ENCODE assay signal across 23 cellular contexts in the genomic region with DNA sequence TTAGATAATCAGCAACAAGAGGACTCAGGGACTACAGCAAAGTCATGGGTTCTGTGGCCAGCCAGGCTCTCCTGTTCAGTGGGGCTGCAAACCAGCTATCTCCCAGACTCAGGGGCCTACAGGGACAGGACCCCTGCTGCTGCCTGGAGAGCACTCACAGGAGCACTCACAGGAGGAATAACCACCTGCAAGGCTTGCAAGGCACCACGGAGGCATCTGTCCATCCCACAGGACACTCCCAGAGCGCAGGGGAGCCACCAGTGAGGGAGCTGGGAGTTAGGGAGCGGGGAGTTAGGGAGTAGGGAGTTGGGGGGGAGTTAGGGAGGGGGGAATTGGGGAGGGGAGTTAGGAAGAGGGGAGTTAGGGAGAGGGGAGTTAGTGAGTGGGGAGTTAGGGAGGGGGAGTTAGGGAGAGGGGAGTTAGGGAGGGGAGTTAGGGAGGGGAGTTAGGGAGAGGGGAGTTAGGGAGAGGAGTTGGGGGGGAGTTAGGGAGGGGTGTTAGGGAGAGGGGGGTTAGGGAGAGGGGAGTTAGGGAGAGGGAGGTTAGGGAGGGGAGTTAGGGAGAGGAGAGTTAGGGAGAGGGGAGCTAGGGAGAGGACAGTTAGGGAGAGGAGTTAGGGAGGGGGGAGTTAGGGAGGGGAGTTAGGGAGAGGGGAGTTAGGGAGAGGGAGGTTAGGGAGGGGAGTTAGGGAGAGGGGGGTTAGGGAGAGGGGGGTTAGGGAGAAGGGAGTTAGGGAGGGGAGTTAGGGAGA. TPM values are rescaled to one million over a fixed set of nuclear protein-coding genes. Genes with fewer than 3 reads are reported as not detected.
A peak's percentile ranks its signal among the peaks of the same experiment; 100 is the strongest.
DNase-seq lines count a peak whose midpoint lies in the region; ATAC-seq, FAIRE-seq and TF ChIP-seq lines count a peak whose summit lies in the region.
"Had no signal": no experiment of that assay in that cellular context is flagged by ENCODE, and none has a peak within 500 bp of the region (broad histone marks: within the 10 kb centered on the region; RNA-seq: fewer than 3 reads in every experiment).

No MANE protein-coding gene starts in this region.

- intact Hi-C loops in right cardiac atrium (cut with DNase I), result no loop called here
- intact Hi-C loops in heart right ventricle (cut with DNase I), result no loop called here
- intact Hi-C loops in K562 (cut with micrococcal nuclease), result no loop called here
- intact Hi-C loops in naive thymus-derived CD4-positive, alpha-beta T cell (cut with micrococcal nuclease), result no loop called here

- H3K4me3 Mint-ChIP-seq in naive thymus-derived CD4-positive, alpha-beta T cell, result no peak overlapping the region
- H3K4me3 Mint-ChIP-seq: activated T-helper 17 cell treated with anti-CD3 and anti-CD28 coated beads, Interleukin-2, amount 50 U/mL, for 72 hours; naive B cell had no signal

- H3K36me3 Mint-ChIP-seq in naive thymus-derived CD4-positive, alpha-beta T cell, result peaks cover 0 to 13% (median 0%) of the 10 kb centered on the region in 5 donors
- H3K36me3 Mint-ChIP-seq: naive B cell had no signal

- peaks cover 26% of the 10 kb centered on the region for H4K20me1 ChIP-seq in K562 (replicated peaks; ENCODE audit: control insufficient read depth, insufficient read depth, low read length)

- H3K27ac ChIP-seq in right cardiac atrium (ENCODE audit: low read length) (no peak overlapping the region), heart right ventricle (no peak overlapping the region), K562 (ENCODE audit: extremely low read depth, low read depth, low read length) (no peak overlapping the region)
- peak overlapping the region; percentile 41 for H3K27ac ChIP-seq in naive thymus-derived CD4-positive, alpha-beta T cell (ENCODE audit: low read depth, low read length)
- H3K27ac ChIP-seq: foreskin keratinocyte, psoas muscle had no signal

- H3K9ac ChIP-seq in K562 (ENCODE audit: insufficient read depth in 1 of 2, low read depth in 2 of 2, low read length in 2 of 2), result peak overlapping the region in 1 of 2 experiments; percentile 83; a peak in 2 of 4 replicates

- peaks cover 30 to 61% (median 52%) of the 10 kb centered on the region in 7 donors for H3K4me1 Mint-ChIP-seq in naive thymus-derived CD4-positive, alpha-beta T cell

- 75% methylated on average over 3 of the region's 3 CpGs for WGBS in right cardiac atrium
- WGBS in heart right ventricle, 2 donors, result 75 to 80% methylated on average over 3 of the region's 3 CpGs
- 65% methylated on average over 2 of the region's 3 CpGs for WGBS in K562 (ENCODE audit: insufficient coverage, low coverage, missing lambda C conversion rate)

- H3K9me3 ChIP-seq in right cardiac atrium (ENCODE audit: control insufficient read depth, low read length) (no peaks in the 10 kb centered on the region), heart right ventricle (no peaks in the 10 kb centered on the region), K562 (replicated peaks; ENCODE audit: control insufficient read depth, insufficient read depth, low read depth, low read length) (no peaks in the 10 kb centered on the region)
- H3K9me3 ChIP-seq in naive thymus-derived CD4-positive, alpha-beta T cell (ENCODE audit: control insufficient read depth in 2 of 3, low read length in 3 of 3), result no peaks in the 10 kb centered on the region
- H3K9me3 ChIP-seq: MG63, psoas muscle had no signal

- in situ Hi-C loops in K562 (cut with MboI) (no loop called here), KBM-7 (cut with MboI; ENCODE audit: low pct_unique_long_range_greater_than_20kb, low sequenced_read_pairs) (no loop called here)

- DNase-seq in right cardiac atrium (peak in 2 of 3 donors; percentile 19 to 38), heart right ventricle (no peak), K562 (ENCODE audit: extremely low read depth in 1 of 4, low spot score in 3 of 4) (peak in 1 of 4 experiments; percentile 7), NCI-H748 treated with DMSO at 0.1 percent for 48 hours (lab: John Stamatoyannopoulos, UW) (no peak), NCI-H2081 (lab: John Stamatoyannopoulos, UW) (no peak), KBM-7 (no peak)
- no peak for DNase-seq in naive thymus-derived CD4-positive, alpha-beta T cell
- DNase-seq: activated CD4-positive, alpha-beta T cell treated with anti-CD3 and anti-CD28 coated beads, Interleukin-2, amount 50 U/mL, for 48 hours; Calu3; foreskin keratinocyte; MG63; naive B cell; NCI-H187; NCI-H524 treated with DMSO at 0.1 percent for 48 hours; OCI-M1; psoas muscle had no signal

- H3K4me2 ChIP-seq in K562 (ENCODE audit: insufficient read depth, low read length), result no peak overlapping the region

- no peak for ATAC-seq in right cardiac atrium
- ATAC-seq in heart right ventricle, result no peak
- no peak for ATAC-seq in K562
- ATAC-seq in naive thymus-derived CD4-positive, alpha-beta T cell, result no peak
- ATAC-seq in GM21390 (IDR thresholded peaks at IDR 0.05; ENCODE audit: unreplicated experiment), result no peak
- ATAC-seq: activated T-helper 17 cell treated with anti-CD3 and anti-CD28 coated beads, Interleukin-2, amount 50 U/mL, for 72 hours; foreskin keratinocyte; GM12878; psoas muscle had no signal

- POLR2A ChIA-PET in K562 (lab: Yijun Ruan, JAX), result interaction anchor here (1.0 kb wide), 1 partner anchor 42 kb away, joined by 3 read pairs; no protein-coding TSS in a partner anchor
- POLR2A ChIA-PET in naive thymus-derived CD4-positive, alpha-beta T cell (lab: Charles Lee), result no interaction called here

- no peak overlapping the region for H2AFZ ChIP-seq in K562 (ENCODE audit: low read depth, low read length)

- peaks cover 0 to 39% (median 0%) of the 10 kb centered on the region in 9 donors for H3K36me3 ChIP-seq in heart right ventricle
- peaks cover 37% of the 10 kb centered on the region; the same call in 2 of the 3 replicates for H3K36me3 ChIP-seq in K562 (ENCODE audit: control insufficient read depth, insufficient read depth, low read length)
- H3K36me3 ChIP-seq in naive thymus-derived CD4-positive, alpha-beta T cell (ENCODE audit: control insufficient read depth in 2 of 3, insufficient read depth in 3 of 3, low read length in 3 of 3), result peaks cover 0 to 37% (median 0%) of the 10 kb centered on the region in 3 experiments

- H3K9me1 ChIP-seq in K562 (ENCODE audit: control insufficient read depth, insufficient read depth, low read length), result peaks cover 11% of the 10 kb centered on the region

- peak overlapping the region in 5 of 9 donors; percentile 33 to 80 (median 56) for H3K27ac Mint-ChIP-seq in naive thymus-derived CD4-positive, alpha-beta T cell
- H3K27ac Mint-ChIP-seq: activated T-helper 17 cell treated with anti-CD3 and anti-CD28 coated beads, Interleukin-2, amount 50 U/mL, for 72 hours; naive B cell had no signal

- H3K27me3 ChIP-seq in right cardiac atrium (ENCODE audit: control insufficient read depth, insufficient read depth) (no peaks in the 10 kb centered on the region), heart right ventricle (no peaks in the 10 kb centered on the region), K562 (ENCODE audit: control insufficient read depth in 2 of 2, insufficient read depth in 2 of 2, low read length in 2 of 2) (no peaks in the 10 kb centered on the region)
- H3K27me3 ChIP-seq in naive thymus-derived CD4-positive, alpha-beta T cell (ENCODE audit: control insufficient read depth in 2 of 2, insufficient read depth in 2 of 2, low read length in 2 of 2), result no peaks in the 10 kb centered on the region
- H3K27me3 ChIP-seq: foreskin keratinocyte, MG63 had no signal

- H3K27me3 Mint-ChIP-seq in naive thymus-derived CD4-positive, alpha-beta T cell, result peaks cover 0 to 3% (median 0%) of the 10 kb centered on the region in 5 donors
- H3K27me3 Mint-ChIP-seq: activated T-helper 17 cell treated with anti-CD3 and anti-CD28 coated beads, Interleukin-2, amount 50 U/mL, for 72 hours; naive B cell had no signal

- TF ChIP-seq POLR2A in K562 (conservative IDR thresholded peaks at IDR 0.05), result no peak

- TF ChIP-seq RAD21 in K562 (CRISPR knock-in tag; conservative IDR thresholded peaks at IDR 0.05 in 1 of 2, IDR thresholded peaks at IDR 0.05 in 1 of 2), result no peak

- TF ChIP-seq EP300 in K562 (IDR thresholded peaks at IDR 0.05; ENCODE audit: low read length), result no peak

- no peak for FAIRE-seq in K562 (lab: Jason Lieb, UNC)
- FAIRE-seq: endothelial cell of umbilical vein, G401.6, GM12878, H54, HTR-8/SVneo had no signal

- H3K79me2 ChIP-seq in K562 (ENCODE audit: control insufficient read depth, insufficient read depth, low read length), result peaks cover 67% of the 10 kb centered on the region

- CTCF ChIA-PET in K562 (lab: Yijun Ruan, JAX; ENCODE audit: low intra/inter-chr PET ratio), result no interaction called here
- CTCF ChIA-PET in naive thymus-derived CD4-positive, alpha-beta T cell (lab: Charles Lee), result no interaction called here

- no peak overlapping the region for H3K4me3 ChIP-seq in right cardiac atrium (ENCODE audit: low read length)
- H3K4me3 ChIP-seq in heart right ventricle, result no peak overlapping the region
- H3K4me3 ChIP-seq in K562, result no peak overlapping the region
- no peak overlapping the region for H3K4me3 ChIP-seq in naive thymus-derived CD4-positive, alpha-beta T cell (ENCODE audit: low read length)
- H3K4me3 ChIP-seq: GM12878, MG63, psoas muscle had no signal

- no peaks in the 10 kb centered on the region for H3K9me3 Mint-ChIP-seq in naive thymus-derived CD4-positive, alpha-beta T cell
- H3K9me3 Mint-ChIP-seq: activated T-helper 17 cell treated with anti-CD3 and anti-CD28 coated beads, Interleukin-2, amount 50 U/mL, for 72 hours; naive B cell had no signal

- H3K4me1 ChIP-seq in right cardiac atrium (ENCODE audit: control insufficient read depth, insufficient read depth, low read length) (peaks cover 21% of the 10 kb centered on the region), heart right ventricle (peaks cover 7 to 44% (median 37%) of the 10 kb centered on the region in 9 donors), K562 (replicated peaks in 1 of 2; ENCODE audit: control insufficient read depth in 2 of 2, insufficient read depth in 2 of 2, low read length in 2 of 2) (peaks cover 5 to 21% of the 10 kb centered on the region in 2 experiments; a peak in 4 of 5 replicates)
- H3K4me1 ChIP-seq in naive thymus-derived CD4-positive, alpha-beta T cell (ENCODE audit: control insufficient read depth in 2 of 2, insufficient read depth in 2 of 2, low read length in 2 of 2), result peaks cover 23 to 37% of the 10 kb centered on the region in 2 donors

- no TSS peak for BruUV-seq in K562 (replicated peaks; lab: Mats Ljungman, UMichigan)

- TF ChIP-seq CTCF in heart right ventricle (IDR thresholded peaks at IDR 0.05) (no peak), K562 (IDR thresholded peaks at IDR 0.05 in 2 of 3, conservative IDR thresholded peaks at IDR 0.05 in 1 of 3; ENCODE audit: insufficient read depth in 2 of 3, low read depth in 1 of 3, low read length in 3 of 3) (no peak)

RNA-seq across cellular contexts. Expression of a gene that starts 5.7 kb away (rescaled TPM):
- total RNA-seq in right cardiac atrium (10 to 100 TPM; 28.1 to 38.8 (median 33.3) TPM), heart right ventricle (10 to 100 TPM; 19.9 to 33.4 (median 24.4) TPM), K562 (2014; rRNA removed) (25.7 and 30.6 TPM in 2 replicates), K562 (2014; rRNA removed; fragmentation: Illumina TruSeq; extraction: Trizol) (12.6 and 13.9 TPM in 2 replicates), K562 (2015; rRNA removed; fragmentation: Illumina TruSeq; extraction: Trizol) (21.6 and 23.9 TPM in 2 replicates), K562 (2021) (66.4 and 68.4 TPM in 2 replicates)
- polyA plus RNA-seq in right cardiac atrium (13.6 TPM), heart right ventricle (10 to 100 TPM in 1 of 2 donors, 1 to 10 TPM in 1; 4.1 to 16.7 TPM), K562 (2011; rRNA removed) (22.5 and 27.2 TPM in 2 replicates), K562 (2014; fragmentation: Illumina TruSeq; extraction: Trizol) (25.8 and 29.2 TPM in 2 replicates), K562 (2014; fragmentation: Nextera tagmentation; extraction: Ambion mirVana) (1 to 10 TPM; 2.7 to 2.9 TPM), K562 (2014; rRNA removed) (24.9 and 25.2 TPM in 2 replicates)
- total RNA-seq in K562 (2011; cell fraction: chromatin; rRNA removed; ENCODE audit: low replicate concordance), result 43.0 and 99.3 TPM in 2 replicates
- total RNA-seq in K562 (2011; cell fraction: nucleolus; rRNA removed), result 96.1 and 114 TPM in 2 replicates
- 74.2 and 76.3 TPM in 2 replicates for total RNA-seq in K562 (2011; cell fraction: nucleoplasm; rRNA removed)
- 22.3 and 42.0 TPM in 2 replicates for polyA plus RNA-seq in K562 (2011; cell fraction: cytosol; rRNA removed)
- 19.9 and 27.7 TPM in 2 replicates for polyA plus RNA-seq in K562 (2011; cell fraction: nucleus; rRNA removed)
- 50.7 and 73.7 TPM in 2 replicates for polyA plus RNA-seq in K562 (2012)
- polyA minus RNA-seq in K562 (2011; rRNA and poly(A)+ RNA removed), result 26.4 and 26.9 TPM in 2 replicates
- polyA minus RNA-seq in K562 (2011; cell fraction: cytosol; rRNA and poly(A)+ RNA removed), result 29.2 and 54.9 TPM in 2 replicates
- polyA minus RNA-seq in K562 (2011; cell fraction: nucleus; rRNA and poly(A)+ RNA removed), result 12.3 and 17.8 TPM in 2 replicates
- 10 to 100 TPM; 40.1 to 82.2 (median 43.0) TPM for total RNA-seq in naive thymus-derived CD4-positive, alpha-beta T cell
- 10 to 100 TPM; 11.2 to 11.4 TPM for polyA plus RNA-seq in naive thymus-derived CD4-positive, alpha-beta T cell

RNA-seq across cellular contexts. Expression of a gene that starts 20.1 kb away (rescaled TPM):
- total RNA-seq in right cardiac atrium, result 100 to 1,000 TPM; 232 to 655 (median 355) TPM
- 286 TPM for polyA plus RNA-seq in right cardiac atrium
- total RNA-seq in heart right ventricle, result 100 to 1,000 TPM in 3 of 10 donors, 10 to 100 TPM in 7; 29.3 to 685 (median 62.8) TPM
- 100 to 1,000 TPM; 108 to 224 TPM for polyA plus RNA-seq in heart right ventricle
- not detected in 2 replicates for total RNA-seq in K562 (2011; cell fraction: chromatin; rRNA removed; ENCODE audit: low replicate concordance)
- not detected in 2 replicates for total RNA-seq in K562 (2011; cell fraction: nucleolus; rRNA removed)
- total RNA-seq in K562 (2011; cell fraction: nucleoplasm; rRNA removed), result not detected in 2 replicates
- total RNA-seq in K562 (2014; rRNA removed), result not detected in 2 replicates
- total RNA-seq in K562 (2014; rRNA removed; fragmentation: Illumina TruSeq; extraction: Trizol), result not detected in 2 replicates
- total RNA-seq in K562 (2015; rRNA removed; fragmentation: Illumina TruSeq; extraction: Trizol), result not detected in 2 replicates
- total RNA-seq in K562 (2021), result 0.09 and 0.22 TPM in 2 replicates
- polyA plus RNA-seq in K562 (2011; rRNA removed), result not detected in 2 replicates
- polyA plus RNA-seq in K562 (2011; cell fraction: cytosol; rRNA removed), result not detected in 2 replicates
- not detected in 2 replicates for polyA plus RNA-seq in K562 (2011; cell fraction: nucleus; rRNA removed)
- polyA plus RNA-seq in K562 (2012), result not detected in 2 replicates
- polyA plus RNA-seq in K562 (2014; fragmentation: Illumina TruSeq; extraction: Trizol), result not detected in 2 replicates
- polyA plus RNA-seq in K562 (2014; fragmentation: Nextera tagmentation; extraction: Ambion mirVana), result not detected
- polyA plus RNA-seq in K562 (2014; rRNA removed), result not detected in 2 replicates
- polyA minus RNA-seq in K562 (2011; rRNA and poly(A)+ RNA removed), result not detected in 2 replicates
- not detected in 2 replicates for polyA minus RNA-seq in K562 (2011; cell fraction: cytosol; rRNA and poly(A)+ RNA removed)
- not detected in 2 replicates for polyA minus RNA-seq in K562 (2011; cell fraction: nucleus; rRNA and poly(A)+ RNA removed)
- under 1 TPM in 1 of 5 experiments, not detected in 4; 0.10 TPM for total RNA-seq in naive thymus-derived CD4-positive, alpha-beta T cell
- not detected for polyA plus RNA-seq in naive thymus-derived CD4-positive, alpha-beta T cell
- total RNA-seq: activated T-helper 17 cell treated with anti-CD3 and anti-CD28 coated beads, Interleukin-2, amount 50 U/mL, for 72 hours had no signal

RNA-seq across cellular contexts. Expression of a gene that starts 24.1 kb away (rescaled TPM):
- 100 to 1,000 TPM; 439 to 581 (median 506) TPM for total RNA-seq in right cardiac atrium
- 397 TPM for polyA plus RNA-seq in right cardiac atrium
- total RNA-seq in heart right ventricle, result 100 to 1,000 TPM; 362 to 852 (median 568) TPM
- 100 to 1,000 TPM; 196 to 268 TPM for polyA plus RNA-seq in heart right ventricle
- total RNA-seq in K562 (2011; cell fraction: chromatin; rRNA removed; ENCODE audit: low replicate concordance), result 1.6 and 6.3 TPM in 2 replicates
- total RNA-seq in K562 (2011; cell fraction: nucleolus; rRNA removed), result 7.7 and 7.8 TPM in 2 replicates
- total RNA-seq in K562 (2011; cell fraction: nucleoplasm; rRNA removed), result 4.3 and 5.4 TPM in 2 replicates
- 4.8 and 5.9 TPM in 2 replicates for total RNA-seq in K562 (2014; rRNA removed)
- total RNA-seq in K562 (2014; rRNA removed; fragmentation: Illumina TruSeq; extraction: Trizol), result 0.73 and 1.4 TPM in 2 replicates
- total RNA-seq in K562 (2015; rRNA removed; fragmentation: Illumina TruSeq; extraction: Trizol), result 4.4 and 4.7 TPM in 2 replicates
- total RNA-seq in K562 (2021), result 5.3 and 8.7 TPM in 2 replicates
- polyA plus RNA-seq in K562 (2011; rRNA removed), result 0.68 and 2.4 TPM in 2 replicates
- polyA plus RNA-seq in K562 (2011; cell fraction: cytosol; rRNA removed), result 1.2 and 2.3 TPM in 2 replicates
- polyA plus RNA-seq in K562 (2011; cell fraction: nucleus; rRNA removed), result 3.9 and 8.1 TPM in 2 replicates
- 8.6 and 29.2 TPM in 2 replicates for polyA plus RNA-seq in K562 (2012)
- polyA plus RNA-seq in K562 (2014; fragmentation: Illumina TruSeq; extraction: Trizol), result 3.8 and 4.2 TPM in 2 replicates
- polyA plus RNA-seq in K562 (2014; fragmentation: Nextera tagmentation; extraction: Ambion mirVana), result under 1 TPM; 0.39 to 0.59 TPM
- 3.2 and 3.3 TPM in 2 replicates for polyA plus RNA-seq in K562 (2014; rRNA removed)
- polyA minus RNA-seq in K562 (2011; rRNA and poly(A)+ RNA removed), result 1.1 and 1.3 TPM in 2 replicates
- 4.7 and 6.4 TPM in 2 replicates for polyA minus RNA-seq in K562 (2011; cell fraction: cytosol; rRNA and poly(A)+ RNA removed)
- polyA minus RNA-seq in K562 (2011; cell fraction: nucleus; rRNA and poly(A)+ RNA removed), result 1.4 and 2.8 TPM in 2 replicates
- total RNA-seq in naive thymus-derived CD4-positive, alpha-beta T cell, result 100 to 1,000 TPM in 1 of 5 experiments, 10 to 100 TPM in 4; 44.7 to 267 (median 53.9) TPM
- 100 to 1,000 TPM; 116 to 122 TPM for polyA plus RNA-seq in naive thymus-derived CD4-positive, alpha-beta T cell

Comparison
In these comparisons a context has a peak if more than half of its experiments do, and no peak if none do; other contexts are left out.
1. DNase-seq: peak in right cardiac atrium (2 of 3); none in heart right ventricle (0 of 2), naive thymus-derived CD4-positive, alpha-beta T cell (0 of 9), NCI-H748 treated with DMSO at 0.1 percent for 48 hours (single experiment), NCI-H2081 (0 of 2) and KBM-7 (single experiment).
2. RNA of a gene that starts 20.1 kb away (total RNA-seq): 232 to 655 TPM in right cardiac atrium and 29.3 to 685 TPM in heart right ventricle; 0.10 TPM in naive thymus-derived CD4-positive, alpha-beta T cell and 0.09 to 0.22 TPM in K562; every median in the first group is over 10 times any median in the second.
3. RNA of a gene that starts 24.1 kb away (total RNA-seq): 362 to 852 TPM in heart right ventricle, 439 to 581 TPM in right cardiac atrium and 44.7 to 267 TPM in naive thymus-derived CD4-positive, alpha-beta T cell; 0.73 to 8.7 TPM in K562; every median in the first group is over 4 times any median in the second.